9 cellular contexts compared by ENCODE assay signal in genomic region chr2:230814616-230815015, GRCh38. TPM values are rescaled to one million over a fixed set of nuclear protein-coding genes. Genes with fewer than 3 reads are reported as not detected.
DNase-seq lines count a peak whose midpoint lies in the region; ATAC-seq, FAIRE-seq and TF ChIP-seq lines count a peak whose summit lies in the region.
"Had no signal": no experiment of that assay in that cellular context is flagged by ENCODE, and none has a peak within 500 bp of the region (broad histone marks: within the 10 kb centered on the region; RNA-seq: fewer than 3 reads in every experiment).

No MANE protein-coding gene starts in this region.

- H2AFZ ChIP-seq in SU-DHL-6 (ENCODE audit: low read depth, low read length, severe bottlenecking) = no peak overlapping the region

- no peak for ATAC-seq in GM21576 (IDR thresholded peaks at IDR 0.05; ENCODE audit: unreplicated experiment)

- H3K9me3 ChIP-seq in SU-DHL-6 (ENCODE audit: insufficient read depth, low read length) = no peaks in the 10 kb centered on the region

- no peak overlapping the region for H3K27ac ChIP-seq in SU-DHL-6 (ENCODE audit: low read depth, low read length)

- TF ChIP-seq CTCF in SU-DHL-6 (IDR thresholded peaks at IDR 0.05; ENCODE audit: insufficient read depth, low read length, poor library complexity, severe bottlenecking) = peak; percentile 33

- H3K9ac ChIP-seq in SU-DHL-6 (ENCODE audit: low read length) = no peak overlapping the region

- H3K9me2 ChIP-seq in SU-DHL-6 (replicated peaks; ENCODE audit: insufficient read depth, low read length) = no peaks in the 10 kb centered on the region

- no peak overlapping the region for H3K4me2 ChIP-seq in SU-DHL-6 (ENCODE audit: low read depth, low read length, poor library complexity, severe bottlenecking)

- H3K4me3 ChIP-seq in SU-DHL-6 (ENCODE audit: insufficient read depth, low read length, poor library complexity, severe bottlenecking) = no peak overlapping the region

- DNase-seq in AML-193 (lab: John Stamatoyannopoulos, UW) = peak; percentile 10 to 29
- no peak for DNase-seq in GM18507 (ENCODE audit: extremely low spot score, insufficient read length, low read depth)
- peak; percentile 31 for DNase-seq in iPS-NIHi11 (ENCODE audit: low spot score)
- no peak for DNase-seq in GM12892 (ENCODE audit: insufficient read length)
- DNase-seq in islet precursor cell = no peak
- no peak for DNase-seq in NCI-H226
- DNase-seq: stimulated activated CD4-positive, alpha-beta T cell treated with anti-CD3 and anti-CD28 coated beads, Interleukin-2, amount 100 ng/mL, for 48 hours had no signal

- no peaks in the 10 kb centered on the region for H3K27me3 ChIP-seq in SU-DHL-6 (ENCODE audit: low read length)

- H3K36me3 ChIP-seq in SU-DHL-6 (ENCODE audit: low read length) = peaks cover 11% of the 10 kb centered on the region; the same call in 1 of the 2 replicates

- TF ChIP-seq POLR2A in GM12892 (IDR thresholded peaks at IDR 0.05; ENCODE audit: low read depth, low read length) = no peak

- H3F3A ChIP-seq in SU-DHL-6 (ENCODE audit: insufficient read depth) = no peaks in the 10 kb centered on the region; the same call in 1 of the 2 replicates

- FAIRE-seq in GM18507 (lab: Jason Lieb, UNC) (peak; percentile 39), GM12892 (lab: Jason Lieb, UNC) (no peak)

- H3K79me2 ChIP-seq in SU-DHL-6 (ENCODE audit: insufficient read depth, low read length) = no peaks in the 10 kb centered on the region

- no peaks in the 10 kb centered on the region for H4K20me1 ChIP-seq in SU-DHL-6 (ENCODE audit: low read depth, low read length)

RNA-seq across cellular contexts. Expression of gene ITM2C, which starts 50.1 kb away (rescaled TPM):
- polyA plus RNA-seq in GM12892 (2012; ENCODE audit: missing spikeins) = 52.2 TPM

Comparison
In these comparisons a context has a peak if more than half of its experiments do, and no peak if none do; other contexts are left out.
1. DNase-seq: peak in AML-193 (2 of 2) and iPS-NIHi11 (single experiment); none in GM18507 (single experiment), GM12892 (single experiment), islet precursor cell (single experiment) and NCI-H226 (single experiment).